8 cellular contexts compared by ENCODE assay signal in genomic region chr11:69915501-69916250, GRCh38.
DNase-seq lines count a peak whose midpoint lies in the region; ATAC-seq and TF ChIP-seq lines count a peak whose summit lies in the region.

No MANE protein-coding gene starts in this region.

- H3K36me3 Mint-ChIP-seq in CD14-positive monocyte: no peaks in the 10 kb centered on the region
- H3K36me3 Mint-ChIP-seq in activated T-helper 2 cell treated with anti-CD3 and anti-CD28 coated beads, Interferon-gamma antibody, Interleukin-2, Interleukin-4, amounts not matched to agents 10 μg/mL and 5 μg/mL and 100 μg/mL, durations not matched to agents 14 hours and 24 hours and 36 hours (ENCODE audit: low read depth): no peaks in the 10 kb centered on the region

- H3K9me3 Mint-ChIP-seq in CD14-positive monocyte: peaks cover 2 to 12% (median 7%) of the 10 kb centered on the region in 7 donors
- no peaks in the 10 kb centered on the region for H3K9me3 Mint-ChIP-seq in activated T-helper 2 cell treated with anti-CD3 and anti-CD28 coated beads, Interferon-gamma antibody, Interleukin-2, Interleukin-4, amounts not matched to agents 10 μg/mL and 5 μg/mL and 100 μg/mL, durations not matched to agents 14 hours and 24 hours and 36 hours

- H3K27me3 ChIP-seq in HAP-1 (ENCODE audit: low read depth) (peaks cover 4% of the 10 kb centered on the region; the same call in 1 of the 2 replicates), right cardiac atrium (ENCODE audit: control insufficient read depth, insufficient read depth) (no peaks in the 10 kb centered on the region), sigmoid colon (peaks cover 0 to 38% (median 0%) of the 10 kb centered on the region in 3 donors)

- no peaks in the 10 kb centered on the region for H3K4me1 ChIP-seq in HAP-1
- no peaks in the 10 kb centered on the region for H3K4me1 ChIP-seq in right cardiac atrium (ENCODE audit: control insufficient read depth, insufficient read depth, low read length)
- peaks cover 0 to 24% (median 14%) of the 10 kb centered on the region in 4 donors for H3K4me1 ChIP-seq in sigmoid colon

- no peak for TF ChIP-seq EP300 in sigmoid colon (IDR thresholded peaks at IDR 0.05)

- no peak for TF ChIP-seq POLR2A in sigmoid colon (IDR thresholded peaks at IDR 0.05)

- ATAC-seq in right cardiac atrium (peak; percentile 58 to 65), GM18520 (IDR thresholded peaks at IDR 0.05; ENCODE audit: unreplicated experiment) (no peak)

- H3K4me1 Mint-ChIP-seq in CD14-positive monocyte: no peaks in the 10 kb centered on the region
- H3K4me1 Mint-ChIP-seq in activated T-helper 2 cell treated with anti-CD3 and anti-CD28 coated beads, Interferon-gamma antibody, Interleukin-2, Interleukin-4, amounts not matched to agents 10 μg/mL and 5 μg/mL and 100 μg/mL, durations not matched to agents 14 hours and 24 hours and 36 hours (ENCODE audit: low read depth): peaks cover 4% of the 10 kb centered on the region

- intact Hi-C loops in CD14-positive monocyte (cut with micrococcal nuclease) (loop anchor here in 1 of 2 donors (2.0 kb wide), 1 partner anchor 281 kb away; no protein-coding TSS in a partner anchor), right cardiac atrium (cut with DNase I) (loop anchor here in 1 of 4 donors (5.0 kb wide), 1 partner anchor 277 kb away; no protein-coding TSS in a partner anchor), sigmoid colon (cut with DNase I) (no loop called here)
- intact Hi-C loops in activated T-helper 2 cell treated with anti-CD3 and anti-CD28 coated beads, Interferon-gamma antibody, Interleukin-2, Interleukin-4, amounts not matched to agents 10 μg/mL and 5 μg/mL and 100 μg/mL, durations not matched to agents 14 hours and 24 hours and 36 hours (cut with micrococcal nuclease): no loop called here

- H3K36me3 ChIP-seq in HAP-1 (replicated peaks) (no peaks in the 10 kb centered on the region), sigmoid colon (no peaks in the 10 kb centered on the region)

- peaks cover 15 to 31% (median 27%) of the 10 kb centered on the region in 3 donors for H3K27me3 Mint-ChIP-seq in CD14-positive monocyte (ENCODE audit: low read depth in 3 of 3)
- H3K27me3 Mint-ChIP-seq in activated T-helper 2 cell treated with anti-CD3 and anti-CD28 coated beads, Interferon-gamma antibody, Interleukin-2, Interleukin-4, amounts not matched to agents 10 μg/mL and 5 μg/mL and 100 μg/mL, durations not matched to agents 14 hours and 24 hours and 36 hours (ENCODE audit: low read depth): peaks cover 8% of the 10 kb centered on the region

- no peak overlapping the region for H3K4me3 Mint-ChIP-seq in CD14-positive monocyte
- H3K4me3 Mint-ChIP-seq in activated T-helper 2 cell treated with anti-CD3 and anti-CD28 coated beads, Interferon-gamma antibody, Interleukin-2, Interleukin-4, amounts not matched to agents 10 μg/mL and 5 μg/mL and 100 μg/mL, durations not matched to agents 14 hours and 24 hours and 36 hours (ENCODE audit: low read depth): no peak overlapping the region

- 15% methylated on average over 18 of the region's 18 CpGs for WGBS in right cardiac atrium
- 12 to 21% methylated on average over 18 of the region's 18 CpGs for WGBS in sigmoid colon, 2 donors

- H3K27ac ChIP-seq in right cardiac atrium (ENCODE audit: low read length) (peak overlapping the region; percentile 27), sigmoid colon (peak overlapping the region; percentile 50 to 64 (median 59))

- DNase-seq in CD14-positive monocyte (ENCODE audit: low spot score) (peak; percentile 35), HAP-1 (ENCODE audit: low spot score in 2 of 2) (peak; percentile 57 to 92), OCI-M1 (lab: John Stamatoyannopoulos, UW) (peak; percentile 94), amniotic epithelial cell (ENCODE audit: low read depth) (peak; percentile 27), right cardiac atrium (peak; percentile 91 to 97 (median 95)), sigmoid colon (peak; percentile 84)
- DNase-seq in activated T-helper 2 cell treated with anti-CD3 and anti-CD28 coated beads, Interferon-gamma antibody, Interleukin-2, Interleukin-4, amounts not matched to agents 10 μg/mL and 5 μg/mL and 100 μg/mL, durations not matched to agents 14 hours and 24 hours and 36 hours (ENCODE audit: low spot score): no peak

- H3K4me3 ChIP-seq in HAP-1 (no peak overlapping the region), right cardiac atrium (ENCODE audit: low read length) (no peak overlapping the region), sigmoid colon (peak overlapping the region in 3 of 4 donors; percentile 7 to 12 (median 9))

- H3K9me3 ChIP-seq in HAP-1: no peaks in the 10 kb centered on the region
- no peaks in the 10 kb centered on the region for H3K9me3 ChIP-seq in right cardiac atrium (ENCODE audit: control insufficient read depth, low read length)
- H3K9me3 ChIP-seq in sigmoid colon: no peaks in the 10 kb centered on the region

- in situ Hi-C loops in HAP-1 (cut with MboI; ENCODE audit: low sequenced_read_pairs): loop anchor here (10.0 kb wide), 1 partner anchor 231 kb away; no protein-coding TSS in a partner anchor

- peak overlapping the region in 1 of 7 donors; percentile 69 for H3K27ac Mint-ChIP-seq in CD14-positive monocyte
- H3K27ac Mint-ChIP-seq in activated T-helper 2 cell treated with anti-CD3 and anti-CD28 coated beads, Interferon-gamma antibody, Interleukin-2, Interleukin-4, amounts not matched to agents 10 μg/mL and 5 μg/mL and 100 μg/mL, durations not matched to agents 14 hours and 24 hours and 36 hours: no peak overlapping the region

- TF ChIP-seq CTCF in CD14-positive monocyte (IDR thresholded peaks at IDR 0.05): peak; percentile 77
- peak; percentile 30 to 74 (median 61) for TF ChIP-seq CTCF in sigmoid colon (IDR thresholded peaks at IDR 0.05)

Comparison
In these comparisons a context has a peak if more than half of its experiments do, and no peak if none do; other contexts are left out.
1. H3K4me3 ChIP-seq: peak in sigmoid colon (3 of 4); none in HAP-1 (single experiment) and right cardiac atrium (single experiment).